ENCODE assay signal across 8 cellular contexts in the genomic region with DNA sequence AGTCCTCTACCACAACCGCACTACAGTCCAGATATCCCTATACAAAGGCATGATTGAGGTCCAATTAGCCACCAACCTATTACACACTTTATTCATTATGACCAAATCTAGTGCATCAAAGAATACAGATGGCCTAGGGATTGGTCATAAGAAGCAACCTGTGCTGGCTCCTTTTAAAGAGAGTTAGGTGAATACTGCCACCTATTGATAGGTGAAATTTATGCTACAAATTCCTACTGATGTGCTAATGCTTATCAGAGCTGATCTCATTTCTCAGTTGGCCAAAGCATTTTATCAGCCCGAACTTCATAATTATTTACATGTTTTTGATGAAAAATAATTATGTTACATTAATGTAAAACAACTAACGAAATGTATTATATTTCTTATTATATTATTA.
DNase-seq lines count a peak whose midpoint lies in the region; ATAC-seq and TF ChIP-seq lines count a peak whose summit lies in the region.

No MANE protein-coding gene starts in this region.

- no peaks in the 10 kb centered on the region for H3K36me3 ChIP-seq in upper lobe of left lung

- no peak for TF ChIP-seq EP300 in upper lobe of left lung (IDR thresholded peaks at IDR 0.05)

- no peak overlapping the region for H3K4me3 ChIP-seq in WI38 (ENCODE audit: low read depth, low read length)
- no peak overlapping the region for H3K4me3 ChIP-seq in upper lobe of left lung

- H3K4me1 ChIP-seq in upper lobe of left lung = peaks cover 0 to 4% (median 1%) of the 10 kb centered on the region in 4 donors

- no peak for TF ChIP-seq POLR2A in upper lobe of left lung (IDR thresholded peaks at IDR 0.05)

- ATAC-seq in upper lobe of left lung (ENCODE audit: low FRiP score in 2 of 2) = peak; percentile 56 to 73
- no peak for ATAC-seq in activated CD4-positive, CD25-positive, alpha-beta regulatory T cell treated with anti-CD3 and anti-CD28 coated beads, Interleukin-2, amount 50 U/mL, for 24 hours

- TF ChIP-seq CTCF in WI38 (IDR thresholded peaks at IDR 0.05; ENCODE audit: low read depth, low read length) (peak; percentile 43), upper lobe of left lung (IDR thresholded peaks at IDR 0.05) (peak in 5 of 6 experiments; percentile 30 to 65 (median 59))

- H3K9me3 ChIP-seq in upper lobe of left lung = no peaks in the 10 kb centered on the region

- H3K27ac ChIP-seq in upper lobe of left lung = no peak overlapping the region

- H3K27me3 ChIP-seq in upper lobe of left lung = no peaks in the 10 kb centered on the region

- peak; percentile 24 for DNase-seq in DMS153 treated with DMSO at 0.1 percent for 48 hours (lab: John Stamatoyannopoulos, UW; ENCODE audit: unreplicated experiment)
- DNase-seq in HCEC 1CT = peak; percentile 86
- peak; percentile 42 for DNase-seq in NCI-H2029 (lab: John Stamatoyannopoulos, UW)
- peak; percentile 60 for DNase-seq in iPS-NIHi7 (ENCODE audit: extremely low spot score)
- no peak for DNase-seq in upper lobe of left lung
- no peak for DNase-seq in effector CD8-positive, alpha-beta T cell (lab: John Stamatoyannopoulos, UW)

- WGBS in upper lobe of left lung, 2 donors = 37 to 39% methylated on average over 3 of the region's 3 CpGs

Comparison
In these comparisons a context has a peak if more than half of its experiments do, and no peak if none do; other contexts are left out.
1. DNase-seq: peak in DMS153 treated with DMSO at 0.1 percent for 48 hours (single experiment), HCEC 1CT (single experiment), NCI-H2029 (single experiment) and iPS-NIHi7 (single experiment); none in upper lobe of left lung (0 of 2) and effector CD8-positive, alpha-beta T cell (single experiment).
2. ATAC-seq: peak in upper lobe of left lung (2 of 2); none in activated CD4-positive, CD25-positive, alpha-beta regulatory T cell treated with anti-CD3 and anti-CD28 coated beads, Interleukin-2, amount 50 U/mL, for 24 hours (0 of 2).